ENCODE assay signal across 16 cellular contexts in genomic region chr6:53604623-53605190, GRCh38. TPM values are rescaled to one million over a fixed set of nuclear protein-coding genes. Genes with fewer than 3 reads are reported as not detected.
DNase-seq lines count a peak whose midpoint lies in the region; ATAC-seq and TF ChIP-seq lines count a peak whose summit lies in the region.
"Had no signal": no experiment of that assay in that cellular context is flagged by ENCODE, and none has a peak within 500 bp of the region (broad histone marks: within the 10 kb centered on the region; RNA-seq: fewer than 3 reads in every experiment).

No MANE protein-coding gene starts in this region.

- intact Hi-C loops in uterus (cut with DNase I; ENCODE audit: low total_unique reads) (no loop called here), dorsolateral prefrontal cortex (cut with DNase I) (no loop called here)

- no peaks in the 10 kb centered on the region for H3K4me1 ChIP-seq in uterus

- ATAC-seq in SK-N-SH treated with all-trans-retinoic acid at 6 μM for 48 hours, result no peak
- ATAC-seq in left lobe of liver, result peak; percentile 26
- ATAC-seq: K562 had no signal

- no peaks in the 10 kb centered on the region for H3K9me3 ChIP-seq in uterus
- H3K9me3 ChIP-seq: SJSA1 had no signal

- TF ChIP-seq CTCF in uterus (IDR thresholded peaks at IDR 0.05), result no peak
- no peak for TF ChIP-seq CTCF in dorsolateral prefrontal cortex (IDR thresholded peaks at IDR 0.05 in 54 of 56, conservative IDR thresholded peaks at IDR 0.05 in 2 of 56; ENCODE audit: low read depth in 1 of 56, partially characterized antibody in 56 of 56)

- H3K27me3 ChIP-seq in uterus (no peaks in the 10 kb centered on the region), dorsolateral prefrontal cortex (no peaks in the 10 kb centered on the region)
- H3K27me3 ChIP-seq: SJSA1 had no signal

- H3K4me3 ChIP-seq in uterus, result no peak overlapping the region
- no peak overlapping the region for H3K4me3 ChIP-seq in dorsolateral prefrontal cortex
- H3K4me3 ChIP-seq: K562, SJSA1 had no signal

- no peaks in the 10 kb centered on the region for H3K36me3 ChIP-seq in uterus
- H3K36me3 ChIP-seq: SJSA1 had no signal

- H3K27ac ChIP-seq in uterus, result peak overlapping the region; percentile 41 to 60
- peak overlapping the region in 10 of 59 donors; percentile 10 to 84 (median 66) for H3K27ac ChIP-seq in dorsolateral prefrontal cortex
- H3K27ac ChIP-seq: C4-2B, SJSA1 had no signal

- DNase-seq in NCI-H82 (lab: John Stamatoyannopoulos, UW), result peak; percentile 28
- DNase-seq in NCI-H82 treated with DMSO at 0.1 percent for 48 hours (lab: John Stamatoyannopoulos, UW; ENCODE audit: unreplicated experiment), result no peak
- no peak for DNase-seq in left lobe of liver (ENCODE audit: low spot score)
- DNase-seq in uterus, result no peak
- no peak for DNase-seq in dorsolateral prefrontal cortex
- DNase-seq in NCI-H748 (lab: John Stamatoyannopoulos, UW; ENCODE audit: unreplicated experiment), result no peak
- no peak for DNase-seq in nucleus accumbens (lab: John Stamatoyannopoulos, UW)
- DNase-seq: DMS79; NCI-H187; NCI-H510A; NK-92 treated with Interleukin-12 subunit alpha and Interleukin-12 subunit beta, amount 100 ng/mL, for 24 hours; OCI-M1 had no signal

- no peak for TF ChIP-seq POLR2A in uterus (IDR thresholded peaks at IDR 0.05)

TF ChIP-seq in SK-N-SH treated with all-trans-retinoic acid at 6 μM for 48 hours, 23 proteins besides CTCF, POLR2A, EP300 and RAD21:
- TF ChIP-seq CREB5 (CRISPR knock-in tag; IDR thresholded peaks at IDR 0.05; ENCODE audit: low read depth) (no peak), TCF4 (CRISPR knock-in tag; IDR thresholded peaks at IDR 0.05; ENCODE audit: borderline replicate concordance) (peak; percentile 45; the same call in 1 of the 2 replicates)
TF ChIP-seq in SK-N-SH treated with all-trans-retinoic acid at 6 μM for 48 hours: peak in this region for 1.

RNA-seq across cellular contexts. Expression of gene GCLC, which starts 59.8 kb away (rescaled TPM):
- total RNA-seq in left lobe of liver (97.5 TPM), uterus (10 to 100 TPM; 20.0 to 41.0 (median 32.7) TPM), dorsolateral prefrontal cortex (100 to 1,000 TPM in 3 of 120 experiments, 10 to 100 TPM in 117; 28.3 to 113 (median 64.6) TPM)
